ENCODE assay signal across 1 cellular context in the genomic region with DNA sequence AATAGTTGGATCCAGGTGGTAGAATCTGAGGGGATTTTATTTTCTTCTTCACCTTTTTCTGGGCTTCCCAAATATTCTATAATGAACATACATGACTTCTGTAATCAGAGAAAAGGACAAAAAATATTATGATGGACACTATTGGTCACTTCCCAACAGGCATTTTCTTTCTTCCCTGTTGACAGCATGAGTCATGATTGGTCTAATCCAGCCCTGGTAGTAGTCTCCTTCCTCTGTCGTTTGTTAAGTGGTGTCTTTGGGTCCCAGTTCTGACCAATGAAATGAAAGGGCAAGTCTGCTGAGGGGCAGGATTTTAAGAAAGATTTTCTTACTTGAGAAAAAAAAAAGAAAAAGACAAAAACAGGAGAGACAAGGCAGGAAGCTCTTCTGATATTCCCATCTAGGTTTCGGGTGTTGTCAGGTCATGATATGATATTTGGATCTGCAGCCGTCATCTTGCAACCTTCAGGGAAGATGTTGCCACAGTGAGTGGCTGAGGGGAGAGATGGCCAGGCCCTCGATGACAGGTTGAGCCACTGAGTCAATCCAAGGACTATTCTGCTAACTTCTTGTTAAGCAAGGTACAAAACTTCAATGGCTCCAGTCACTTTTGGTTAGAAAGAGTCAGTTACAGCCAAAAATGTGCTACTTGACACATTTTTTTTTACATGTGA.
TF ChIP-seq lines count a peak whose summit lies in the region.

No MANE protein-coding gene starts in this region.

TF ChIP-seq in endothelial cell of umbilical vein, 7 proteins besides CTCF, POLR2A, EP300 and RAD21:
- peak; percentile 21 for TF ChIP-seq FOS (IDR thresholded peaks at IDR 0.05; ENCODE audit: borderline replicate concordance, insufficient read depth, low read length)
- TF ChIP-seq MYC (IDR thresholded peaks at IDR 0.05; ENCODE audit: low read depth, low read length), result no peak
